8 cellular contexts compared by ENCODE assay signal in the genomic region with DNA sequence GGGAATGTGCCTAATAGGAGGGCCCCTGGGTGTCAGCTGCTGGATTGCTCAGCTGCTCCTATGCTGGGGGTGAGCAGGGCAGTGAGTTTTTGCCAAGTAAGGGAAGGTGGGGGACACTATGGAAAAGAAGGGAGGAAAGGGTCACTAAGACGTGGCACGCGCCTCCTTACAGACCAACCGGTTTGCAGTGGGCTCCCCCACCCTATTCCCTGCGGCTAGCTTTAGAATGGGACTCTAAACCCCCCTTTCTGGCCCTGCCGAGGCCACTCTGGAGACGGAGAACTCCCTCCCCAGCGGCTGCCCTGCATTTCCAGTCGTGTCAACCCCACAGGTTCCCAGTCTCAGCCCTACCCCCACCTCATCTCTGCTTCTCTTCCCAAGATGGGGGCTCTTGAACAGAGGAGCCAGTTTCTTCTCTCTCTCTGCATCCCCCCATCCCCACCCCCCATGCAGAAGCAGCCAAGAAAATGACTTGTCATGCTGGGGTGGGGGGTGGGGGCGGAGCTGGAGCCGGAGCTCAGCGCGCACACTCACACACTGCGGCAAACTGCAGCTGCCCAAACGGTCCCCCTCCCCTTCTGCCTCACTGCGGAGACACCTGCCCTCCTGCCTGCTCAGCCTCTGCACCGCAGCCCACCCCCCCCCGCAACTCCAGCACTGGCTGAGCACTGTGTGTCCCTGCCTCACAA. TPM values are rescaled to one million over a fixed set of nuclear protein-coding genes. Genes with fewer than 3 reads are reported as not detected.
DNase-seq lines count a peak whose midpoint lies in the region; ATAC-seq, FAIRE-seq and TF ChIP-seq lines count a peak whose summit lies in the region.

No MANE protein-coding gene starts in this region.

- POLR2A ChIA-PET in T-cell (lab: Charles Lee): interaction anchor here (0.6 kb wide), 2 partner anchors 16 to 1028 kb away, joined by 4 to 8 read pairs; no protein-coding TSS in a partner anchor

- H3K36me3 Mint-ChIP-seq in T-cell (no peaks in the 10 kb centered on the region), natural killer cell (no peaks in the 10 kb centered on the region)

- H3K4me1 ChIP-seq in ACC112 (ENCODE audit: control insufficient read depth, insufficient read depth, low read length, unreplicated experiment): peaks cover 39% of the 10 kb centered on the region

- H3K9me3 Mint-ChIP-seq in T-cell (no peaks in the 10 kb centered on the region), natural killer cell (no peaks in the 10 kb centered on the region)

- no peak for FAIRE-seq in GM12892 (lab: Jason Lieb, UNC)

- H3K4me3 ChIP-seq in ACC112 (ENCODE audit: low read depth, low read length) (peak overlapping the region; percentile 99), HFF-Myc (replicated peaks; ENCODE audit: low read depth, low read length) (peak overlapping the region; percentile 46)

- no peak for TF ChIP-seq POLR2A in GM12892 (IDR thresholded peaks at IDR 0.05; ENCODE audit: low read depth, low read length)

- DNase-seq in HFF-Myc (ENCODE audit: extremely low read depth, low read depth) (no peak), T-cell (peak in 1 of 34 experiments; percentile 20), fibroblast of peridontal ligament (ENCODE audit: extremely low read depth) (peak; percentile 44), natural killer cell (no peak), GM12892 (ENCODE audit: insufficient read length) (no peak), NOMO-1 treated with DMSO at 0.1 percent for 48 hours (lab: John Stamatoyannopoulos, UW; ENCODE audit: unreplicated experiment) (no peak)
- no peak for DNase-seq in effector CD4-positive, alpha-beta T cell

- no peaks in the 10 kb centered on the region for H3K27me3 ChIP-seq in ACC112 (ENCODE audit: insufficient read depth, low read length)

- H3K4me3 Mint-ChIP-seq in T-cell (peak overlapping the region in 2 of 3 donors; percentile 34 to 64), natural killer cell (peak overlapping the region; percentile 30)

- CTCF ChIA-PET in T-cell (lab: Charles Lee): no interaction called here

- no peak for TF ChIP-seq CTCF in HFF-Myc (IDR thresholded peaks at IDR 0.05; ENCODE audit: low read depth, low read length, missing control alignments)
- TF ChIP-seq CTCF in natural killer cell (IDR thresholded peaks at IDR 0.05): no peak

- peak overlapping the region; percentile 13 for H2AFZ ChIP-seq in ACC112 (ENCODE audit: low read length, unreplicated experiment)

- peak overlapping the region; percentile 39; the same call in 1 of the 2 replicates for H3K27ac ChIP-seq in ACC112 (ENCODE audit: low read depth, low read length)

- H3K79me2 ChIP-seq in ACC112 (ENCODE audit: control insufficient read depth, insufficient read depth, low read length, unreplicated experiment): peaks cover 19% of the 10 kb centered on the region

- H3K27ac Mint-ChIP-seq in T-cell (no peak overlapping the region), natural killer cell (peak overlapping the region in 1 of 2 donors; percentile 65)

- ATAC-seq in T-cell (replicated peaks in 1 of 4) (peak; percentile 38 to 72 (median 50)), natural killer cell (peak in 2 of 3 donors; percentile 49 to 54)

- peaks cover 23 to 33% of the 10 kb centered on the region in 2 donors for H3K27me3 Mint-ChIP-seq in T-cell
- H3K27me3 Mint-ChIP-seq in natural killer cell (ENCODE audit: low read depth in 2 of 2): peaks cover 38 to 40% of the 10 kb centered on the region in 2 donors

- H3K36me3 ChIP-seq in ACC112 (ENCODE audit: insufficient read depth, low read length): peaks cover 29% of the 10 kb centered on the region

- H3K4me1 Mint-ChIP-seq in T-cell (peaks cover 24 to 40% (median 35%) of the 10 kb centered on the region in 3 donors), natural killer cell (peaks cover 15 to 25% of the 10 kb centered on the region in 2 donors)

- intact Hi-C loops in natural killer cell (cut with micrococcal nuclease): no loop called here

RNA-seq across cellular contexts. Expression of a gene that starts 0.8 kb away (rescaled TPM):
- 1 to 10 TPM; 1.4 to 4.2 (median 2.3) TPM for total RNA-seq in T-cell
- total RNA-seq in natural killer cell: 1 to 10 TPM in 1 of 3 donors, under 1 TPM in 2; 0.72 to 2.2 (median 0.98) TPM
- polyA plus RNA-seq in GM12892 (2012; ENCODE audit: missing spikeins): 0.04 TPM

RNA-seq across cellular contexts. Expression of a gene that starts 25.3 kb away (rescaled TPM):
- total RNA-seq in T-cell (10 to 100 TPM; 26.8 to 41.8 (median 35.1) TPM), natural killer cell (10 to 100 TPM; 27.9 to 32.9 (median 31.5) TPM)
- polyA plus RNA-seq in GM12892 (2012; ENCODE audit: missing spikeins): 16.6 TPM
